In the genomic region with DNA sequence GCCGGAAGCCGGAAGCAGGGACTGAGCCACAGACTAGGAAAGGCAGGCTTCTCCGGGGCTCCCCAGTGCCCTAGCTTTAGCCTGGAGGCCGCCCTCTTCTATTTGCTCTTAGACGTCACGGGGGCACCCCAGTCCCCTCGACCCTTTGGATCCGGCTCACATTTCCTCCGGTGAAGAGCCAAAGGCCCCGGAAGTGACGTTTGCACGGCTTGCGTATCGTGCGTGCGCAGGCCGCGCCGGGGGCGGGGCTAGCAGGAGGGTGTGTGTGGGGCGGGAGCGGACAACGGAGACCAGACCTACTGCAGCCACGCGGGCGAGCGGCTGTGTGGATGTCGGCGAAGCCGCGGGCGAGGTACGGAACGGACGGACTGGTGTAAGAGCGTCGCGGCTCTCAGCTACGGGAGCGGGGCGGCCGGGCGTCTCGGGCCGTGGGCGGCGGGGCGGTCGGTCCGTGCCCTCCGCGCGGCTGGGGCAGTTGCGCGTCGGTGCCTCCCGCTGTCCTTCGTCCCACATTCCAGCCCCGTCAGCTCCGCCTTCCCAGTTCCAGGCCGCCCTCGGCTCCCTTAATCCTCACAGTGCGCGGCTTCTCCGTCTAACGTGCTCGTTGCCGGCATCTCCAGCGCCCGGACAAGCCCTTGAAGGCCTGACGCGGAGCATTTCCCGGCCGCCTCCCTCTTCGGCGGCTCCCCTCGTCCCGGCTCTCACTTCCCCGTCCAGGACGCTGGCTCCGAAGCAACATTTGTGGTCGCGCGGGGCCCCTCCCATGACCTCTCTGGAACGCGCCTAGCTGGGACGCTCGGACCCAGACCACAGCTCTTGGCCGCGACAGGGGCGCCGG, we compare ENCODE assay signal across 1 cellular context.
TF ChIP-seq lines count a peak whose summit lies in the region.

No MANE protein-coding gene starts in this region.

TF ChIP-seq in neural cell, 6 proteins besides CTCF, POLR2A, EP300 and RAD21 (continued from another document):
- no peak for TF ChIP-seq REST (IDR thresholded peaks at IDR 0.05; ENCODE audit: borderline replicate concordance)
- TF ChIP-seq POLR2AphosphoS5 (IDR thresholded peaks at IDR 0.05) = peak; percentile 98
- TF ChIP-seq EZH2 (IDR thresholded peaks at IDR 0.05; ENCODE audit: borderline replicate concordance, insufficient read depth, low read length, poor library complexity, severe bottlenecking) = no peak
- TF ChIP-seq SMC3 (conservative IDR thresholded peaks at IDR 0.05; ENCODE audit: poor library complexity) = peak; percentile 16
